Comparison of ENCODE assay signal across 7 cellular contexts in the genomic region with DNA sequence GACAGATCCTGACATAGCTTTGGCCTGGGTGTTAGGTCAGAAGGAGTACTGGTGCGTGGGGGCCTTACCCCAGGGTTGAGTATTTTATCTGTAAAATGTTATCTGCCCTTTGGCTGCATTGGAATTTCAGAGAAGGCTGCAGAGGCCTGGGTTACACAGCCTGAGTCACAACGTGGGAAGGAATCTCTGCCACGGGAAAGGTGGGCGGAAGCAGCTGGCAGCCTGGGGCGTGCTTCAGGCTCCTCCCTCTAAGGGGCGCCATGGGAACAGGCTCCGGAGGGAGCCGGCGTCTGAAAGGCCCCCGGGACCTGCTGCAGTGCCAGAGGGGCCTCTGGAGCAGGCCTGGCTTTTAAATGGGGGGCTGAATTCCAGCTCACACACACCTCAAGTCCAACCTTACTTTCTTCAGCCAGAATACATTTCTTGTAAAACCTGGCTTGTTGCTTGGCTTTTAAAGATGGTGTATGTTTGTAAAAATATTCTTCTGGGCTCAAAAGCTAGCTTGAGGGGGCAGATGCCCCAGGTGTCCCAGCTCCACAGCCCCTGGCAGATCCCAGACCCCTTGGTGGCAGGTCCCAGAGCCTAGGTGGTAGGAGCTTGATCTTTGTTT.
DNase-seq lines count a peak whose midpoint lies in the region; ATAC-seq, FAIRE-seq and TF ChIP-seq lines count a peak whose summit lies in the region.

No MANE protein-coding gene starts in this region.

- no peaks in the 10 kb centered on the region for H3K9me1 ChIP-seq in keratinocyte (ENCODE audit: control insufficient read depth, extremely low read depth, insufficient read depth, low read length)

- FAIRE-seq in keratinocyte (lab: Jason Lieb, UNC): peak; percentile 39

- DNase-seq in GM03348 (ENCODE audit: low spot score) (peak; percentile 90), KBM-7 (peak; percentile 45), amniotic stem cell (lab: John Stamatoyannopoulos, UW) (peak; percentile 53), keratinocyte (ENCODE audit: low read depth, low spot score) (peak; percentile 42), suprapubic skin (ENCODE audit: low spot score in 2 of 2) (no peak)

- TF ChIP-seq EP300 in suprapubic skin (IDR thresholded peaks at IDR 0.05): no peak

- dilution Hi-C loops in keratinocyte (cut with MboI; ENCODE audit: extremely low pct_ligation_motif_present, low sequenced_read_pairs): no loop called here

- ATAC-seq in GM21576 (IDR thresholded peaks at IDR 0.05; ENCODE audit: unreplicated experiment): no peak
- ATAC-seq in HG03095 (IDR thresholded peaks at IDR 0.05; ENCODE audit: unreplicated experiment): no peak

- in situ Hi-C loops in KBM-7 (cut with MboI; ENCODE audit: low pct_unique_long_range_greater_than_20kb, low sequenced_read_pairs): loop anchor here (10.0 kb wide), 1 partner anchor 311 kb away; no protein-coding TSS in a partner anchor

- H4K20me1 ChIP-seq in keratinocyte (ENCODE audit: control insufficient read depth, extremely low read depth, insufficient read depth, low read length): no peaks in the 10 kb centered on the region

- no peak for TF ChIP-seq POLR2A in suprapubic skin (IDR thresholded peaks at IDR 0.05)

- H3K4me3 ChIP-seq in keratinocyte (ENCODE audit: control insufficient read depth in 2 of 3, extremely low read depth in 1 of 3, insufficient read depth in 2 of 3, low read depth in 1 of 3, low read length in 3 of 3) (no peak overlapping the region), suprapubic skin (no peak overlapping the region)

- H3K36me3 ChIP-seq in keratinocyte (ENCODE audit: control insufficient read depth in 2 of 2, extremely low read depth in 1 of 2, insufficient read depth in 2 of 2, low read length in 2 of 2): peaks cover 6 to 18% of the 10 kb centered on the region in 2 experiments
- H3K36me3 ChIP-seq in suprapubic skin: peaks cover 18% of the 10 kb centered on the region

- H3K4me1 ChIP-seq in keratinocyte (ENCODE audit: control insufficient read depth, extremely low read depth, insufficient read depth, low read length) (peaks cover 13% of the 10 kb centered on the region), suprapubic skin (peaks cover 25% of the 10 kb centered on the region)

- H3K79me2 ChIP-seq in keratinocyte (ENCODE audit: control insufficient read depth, insufficient read depth, low read length): no peaks in the 10 kb centered on the region

- peak overlapping the region; percentile 23 for H3K4me2 ChIP-seq in keratinocyte (ENCODE audit: control insufficient read depth, extremely low read depth, insufficient read depth, low read depth, low read length)

- WGBS in suprapubic skin: 16% methylated on average over 10 of the region's 10 CpGs

- H3K9me3 ChIP-seq in keratinocyte (ENCODE audit: control insufficient read depth, low read depth, low read length) (no peaks in the 10 kb centered on the region), suprapubic skin (no peaks in the 10 kb centered on the region)

- H3K27me3 ChIP-seq in keratinocyte (ENCODE audit: control insufficient read depth, extremely low read depth, insufficient read depth, low read length) (no peaks in the 10 kb centered on the region), suprapubic skin (no peaks in the 10 kb centered on the region)

- H2AFZ ChIP-seq in keratinocyte (ENCODE audit: control insufficient read depth, low read length): no peak overlapping the region

- peak overlapping the region; percentile 42 for H3K27ac ChIP-seq in keratinocyte (ENCODE audit: control insufficient read depth, insufficient read depth, low read length)
- no peak overlapping the region for H3K27ac ChIP-seq in suprapubic skin

- no peak overlapping the region for H3K9ac ChIP-seq in keratinocyte (ENCODE audit: control insufficient read depth, extremely low read depth, insufficient read depth, low read length)

- TF ChIP-seq CTCF in keratinocyte (optimal IDR thresholded peaks at IDR 0.05 in 1 of 3, IDR thresholded peaks at IDR 0.05 in 1 of 3, conservative IDR thresholded peaks at IDR 0.05 in 1 of 3; ENCODE audit: extremely low read depth in 1 of 3, insufficient read depth in 2 of 3, low read length in 3 of 3): peak in 2 of 3 experiments; percentile 22 to 64
- no peak for TF ChIP-seq CTCF in suprapubic skin (IDR thresholded peaks at IDR 0.05)

Comparison
In these comparisons a context has a peak if more than half of its experiments do, and no peak if none do; other contexts are left out.
1. DNase-seq: peak in GM03348 (single experiment), KBM-7 (single experiment), amniotic stem cell (single experiment) and keratinocyte (single experiment); none in suprapubic skin (0 of 2).
2. CTCF ChIP-seq: peak in keratinocyte (2 of 3); none in suprapubic skin (0 of 2).